In the genomic region with DNA sequence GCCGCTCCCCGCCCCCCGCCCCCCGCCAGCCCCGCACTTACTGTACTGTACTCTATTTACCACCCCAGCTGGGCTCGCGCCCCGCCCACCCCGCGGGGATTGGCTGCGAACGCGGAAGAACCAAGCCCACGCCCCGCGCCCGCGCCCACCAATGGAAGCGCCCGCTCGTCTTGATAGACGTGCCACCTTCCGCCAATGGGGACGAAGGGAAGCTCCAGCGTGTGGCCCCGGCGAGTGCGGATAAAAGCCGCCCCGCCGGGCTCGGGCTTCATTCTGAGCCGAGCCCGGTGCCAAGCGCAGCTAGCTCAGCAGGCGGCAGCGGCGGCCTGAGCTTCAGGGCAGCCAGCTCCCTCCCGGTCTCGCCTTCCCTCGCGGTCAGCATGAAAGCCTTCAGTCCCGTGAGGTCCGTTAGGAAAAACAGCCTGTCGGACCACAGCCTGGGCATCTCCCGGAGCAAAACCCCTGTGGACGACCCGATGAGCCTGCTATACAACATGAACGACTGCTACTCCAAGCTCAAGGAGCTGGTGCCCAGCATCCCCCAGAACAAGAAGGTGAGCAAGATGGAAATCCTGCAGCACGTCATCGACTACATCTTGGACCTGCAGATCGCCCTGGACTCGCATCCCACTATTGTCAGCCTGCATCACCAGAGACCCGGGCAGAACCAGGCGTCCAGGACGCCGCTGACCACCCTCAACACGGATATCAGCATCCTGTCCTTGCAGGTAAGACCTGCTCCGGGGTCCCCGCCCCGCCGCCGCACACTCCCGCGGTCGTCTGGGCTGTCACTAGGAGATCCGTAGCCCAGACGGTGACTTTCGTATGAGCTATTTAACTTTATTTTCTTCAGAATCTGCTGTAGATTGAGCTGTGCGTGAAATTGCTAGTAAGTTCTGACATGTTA, we compare ENCODE assay signal across 8 cellular contexts. TPM values are rescaled to one million over a fixed set of nuclear protein-coding genes. Genes with fewer than 3 reads are reported as not detected.
DNase-seq lines count a peak whose midpoint lies in the region; ATAC-seq and TF ChIP-seq lines count a peak whose summit lies in the region.

A gene with protein sequence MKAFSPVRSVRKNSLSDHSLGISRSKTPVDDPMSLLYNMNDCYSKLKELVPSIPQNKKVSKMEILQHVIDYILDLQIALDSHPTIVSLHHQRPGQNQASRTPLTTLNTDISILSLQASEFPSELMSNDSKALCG (plus strand): TSS at position 271 of the 907 bp plus-strand sequence. CDS start 110 bp downstream, at position 381.

- H3K27ac ChIP-seq in epithelial cell of prostate = peak within 1 kb of the TSS; percentile 71

- in situ Hi-C loops in KBM-7 (cut with MboI; ENCODE audit: low pct_unique_long_range_greater_than_20kb, low sequenced_read_pairs) = no loop called here

- ATAC-seq in GM21723 (IDR thresholded peaks at IDR 0.05; ENCODE audit: unreplicated experiment) = peak; percentile 63

- DNase-seq in DMS53 treated with DMSO at 0.1 percent for 48 hours (lab: John Stamatoyannopoulos, UW; ENCODE audit: unreplicated experiment) (peak; percentile 79), KBM-7 (peak; percentile 99), epithelial cell of prostate (ENCODE audit: low read depth, low spot score) (peak; percentile 88), mucosa of gallbladder (ENCODE audit: low spot score) (peak; percentile 100)
- DNase-seq in activated T-cell treated with anti-CD3 and anti-CD28 coated beads, Interleukin-2, amount 50 U/mL, for 1 hour = peak; percentile 99
- DNase-seq in stimulated activated CD8-positive, alpha-beta memory T cell treated with anti-CD3 and anti-CD28 coated beads, Interleukin-4, amount 100 ng/mL, for 24 hours (ENCODE audit: low read depth) = peak; percentile 98

TF ChIP-seq in PFSK-1, 5 proteins besides CTCF, POLR2A, EP300 and RAD21:
- TF ChIP-seq POLR2AphosphoS5 (IDR thresholded peaks at IDR 0.05; ENCODE audit: low read depth, low read length) = peak; percentile 99
- TF ChIP-seq SIN3A (IDR thresholded peaks at IDR 0.05; ENCODE audit: borderline replicate concordance, insufficient read depth, low read length) = peak; percentile 65; the same call in 1 of the 2 replicates
- TF ChIP-seq FOXP2 (optimal IDR thresholded peaks at IDR 0.05; ENCODE audit: borderline replicate concordance, extremely low read depth, extremely low read length, insufficient read depth) = no peak
- TF ChIP-seq, protein P1, sequence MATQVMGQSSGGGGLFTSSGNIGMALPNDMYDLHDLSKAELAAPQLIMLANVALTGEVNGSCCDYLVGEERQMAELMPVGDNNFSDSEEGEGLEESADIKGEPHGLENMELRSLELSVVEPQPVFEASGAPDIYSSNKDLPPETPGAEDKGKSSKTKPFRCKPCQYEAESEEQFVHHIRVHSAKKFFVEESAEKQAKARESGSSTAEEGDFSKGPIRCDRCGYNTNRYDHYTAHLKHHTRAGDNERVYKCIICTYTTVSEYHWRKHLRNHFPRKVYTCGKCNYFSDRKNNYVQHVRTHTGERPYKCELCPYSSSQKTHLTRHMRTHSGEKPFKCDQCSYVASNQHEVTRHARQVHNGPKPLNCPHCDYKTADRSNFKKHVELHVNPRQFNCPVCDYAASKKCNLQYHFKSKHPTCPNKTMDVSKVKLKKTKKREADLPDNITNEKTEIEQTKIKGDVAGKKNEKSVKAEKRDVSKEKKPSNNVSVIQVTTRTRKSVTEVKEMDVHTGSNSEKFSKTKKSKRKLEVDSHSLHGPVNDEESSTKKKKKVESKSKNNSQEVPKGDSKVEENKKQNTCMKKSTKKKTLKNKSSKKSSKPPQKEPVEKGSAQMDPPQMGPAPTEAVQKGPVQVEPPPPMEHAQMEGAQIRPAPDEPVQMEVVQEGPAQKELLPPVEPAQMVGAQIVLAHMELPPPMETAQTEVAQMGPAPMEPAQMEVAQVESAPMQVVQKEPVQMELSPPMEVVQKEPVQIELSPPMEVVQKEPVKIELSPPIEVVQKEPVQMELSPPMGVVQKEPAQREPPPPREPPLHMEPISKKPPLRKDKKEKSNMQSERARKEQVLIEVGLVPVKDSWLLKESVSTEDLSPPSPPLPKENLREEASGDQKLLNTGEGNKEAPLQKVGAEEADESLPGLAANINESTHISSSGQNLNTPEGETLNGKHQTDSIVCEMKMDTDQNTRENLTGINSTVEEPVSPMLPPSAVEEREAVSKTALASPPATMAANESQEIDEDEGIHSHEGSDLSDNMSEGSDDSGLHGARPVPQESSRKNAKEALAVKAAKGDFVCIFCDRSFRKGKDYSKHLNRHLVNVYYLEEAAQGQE (IDR thresholded peaks at IDR 0.05; ENCODE audit: insufficient read depth in 1 of 2, low read depth in 2 of 2, low read length in 2 of 2) = peak; percentile 54 to 56; a peak in 2 of 4 replicates
- peak; percentile 99 for TF ChIP-seq TAF1 (IDR thresholded peaks at IDR 0.05; ENCODE audit: borderline replicate concordance, insufficient read depth, low read length)

RNA-seq across cellular contexts. Expression of the gene that starts here (rescaled TPM):
- polyA plus RNA-seq in PFSK-1 (2012; ENCODE audit: insufficient read length, low read depth) = 13.6 TPM
- 208 TPM for total RNA-seq in mucosa of gallbladder

Comparison
In these comparisons a context has a peak if more than half of its experiments do, and no peak if none do; other contexts are left out.
1. Peak in every context shown above with its lines: DNase-seq, ATAC-seq and H3K27ac ChIP-seq.